ENCODE assay signal across 8 cellular contexts in the genomic region with DNA sequence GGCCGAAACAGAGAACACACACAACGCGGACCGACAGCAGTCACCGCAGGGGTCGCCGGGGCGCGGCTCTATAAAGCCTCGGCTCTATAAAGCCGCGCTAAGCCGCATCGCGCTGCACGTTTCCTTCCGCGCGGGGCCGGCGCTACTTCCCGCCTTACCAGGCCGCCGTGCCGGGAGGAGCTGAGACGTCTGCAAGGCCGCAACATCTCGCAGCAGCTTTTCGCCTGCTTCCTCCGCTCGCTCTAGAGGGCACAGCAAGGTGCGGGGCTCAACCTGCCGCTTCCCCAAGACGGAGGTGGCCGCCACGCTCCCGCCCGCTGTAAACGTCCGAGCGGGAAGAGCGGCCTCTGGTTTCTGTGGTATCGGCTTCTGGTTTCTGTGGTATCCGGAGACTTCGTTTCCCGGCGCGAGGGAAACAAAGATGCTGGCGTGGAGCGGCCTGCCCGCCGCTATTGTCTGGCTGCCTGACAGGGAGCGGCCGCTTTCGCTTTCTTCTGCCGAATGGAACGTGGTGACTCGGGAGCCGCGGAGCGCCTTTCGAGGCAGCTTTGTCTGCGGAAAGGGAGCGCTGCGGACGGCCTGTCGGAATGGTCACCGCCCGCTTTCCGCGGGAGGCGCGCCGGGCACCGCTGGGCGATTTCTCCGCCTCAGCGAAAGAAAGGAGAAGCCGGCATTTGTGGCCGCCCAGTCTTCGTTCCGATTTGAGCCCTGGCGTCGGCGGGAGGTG.
DNase-seq lines count a peak whose midpoint lies in the region; ATAC-seq and TF ChIP-seq lines count a peak whose summit lies in the region.

No MANE protein-coding gene starts in this region.

- H3K23ac ChIP-seq in H9 (ENCODE audit: insufficient read length, low read depth, low read length) = no peak overlapping the region

- peaks cover 86% of the 10 kb centered on the region for H3K27me3 Mint-ChIP-seq in H9 (ENCODE audit: low read depth)
- H3K27me3 Mint-ChIP-seq in brain = peaks cover 19% of the 10 kb centered on the region

- H2BK120ac ChIP-seq in H9 (ENCODE audit: low read depth, low read length, poor library complexity, severe bottlenecking) = no peak overlapping the region

- no peak overlapping the region for H4K91ac ChIP-seq in H9 (ENCODE audit: insufficient read length, low read depth, low read length)

- no CpG with 5 or more reads among the region's 85 CpGs for WGBS in H9 (ENCODE audit: extremely low coverage, insufficient read length, low lambda C conversion rate)

- no peak overlapping the region for H3K56ac ChIP-seq in H9 (ENCODE audit: insufficient read length, low read depth, low read length)

- H2BK5ac ChIP-seq in H9 (ENCODE audit: insufficient read length, low read length) = no peak overlapping the region

- no peaks in the 10 kb centered on the region; a peak in 2 of 5 replicates for H3K9me3 Mint-ChIP-seq in H9
- no peaks in the 10 kb centered on the region for H3K9me3 Mint-ChIP-seq in brain

- DNase-seq in H9 (peak; percentile 89), MM.1S (peak; percentile 91), UCSD-AML1 (lab: John Stamatoyannopoulos, UW; ENCODE audit: unreplicated experiment) (peak; percentile 84), gastrocnemius medialis (peak; percentile 69 to 86), COLO829 (ENCODE audit: low spot score) (no peak)

- H3K4ac ChIP-seq in H9 (ENCODE audit: low read depth, low read length) = no peak overlapping the region

- no peaks in the 10 kb centered on the region for H3K36me3 ChIP-seq in MM.1S (replicated peaks; ENCODE audit: insufficient read depth, low read length)
- H3K36me3 ChIP-seq in gastrocnemius medialis = no peaks in the 10 kb centered on the region

- H3K4me3 Mint-ChIP-seq in H9 (peak overlapping the region; percentile 67 to 84), brain (peak overlapping the region; percentile 87 to 95 (median 93))

- ATAC-seq in gastrocnemius medialis = peak; percentile 79 to 89

- H3K4me1 ChIP-seq in H9 (ENCODE audit: insufficient read depth, low read length) (no peaks in the 10 kb centered on the region), MM.1S (ENCODE audit: low read length) (peaks cover 7% of the 10 kb centered on the region; the same call in 1 of the 2 replicates), gastrocnemius medialis (peaks cover 12 to 19% of the 10 kb centered on the region in 2 donors)

- H3K27ac ChIP-seq in H9 (ENCODE audit: insufficient read length, low read depth, low read length) = no peak overlapping the region
- H3K27ac ChIP-seq in MM.1S (ENCODE audit: low read length) = peak overlapping the region; percentile 83
- H3K27ac ChIP-seq in gastrocnemius medialis = peak overlapping the region; percentile 86 to 95 (median 86)

- H3K23me2 ChIP-seq in H9 (ENCODE audit: insufficient read length, low read depth, low read length, poor library complexity, severe bottlenecking) = peaks cover 14% of the 10 kb centered on the region

- H2BK12ac ChIP-seq in H9 (ENCODE audit: insufficient read length, low read depth, low read length) = no peak overlapping the region

- H3K4me3 ChIP-seq in MM.1S (ENCODE audit: low read length) (peak overlapping the region; percentile 75), iPS-11a (ENCODE audit: low read depth, low read length) (peak overlapping the region; percentile 50), gastrocnemius medialis (peak overlapping the region; percentile 70 to 95 (median 78))

- H2BK20ac ChIP-seq in H9 (ENCODE audit: low read depth, low read length, poor library complexity, severe bottlenecking) = no peak overlapping the region

- no peak overlapping the region for H4K8ac ChIP-seq in H9 (replicated peaks; ENCODE audit: insufficient read length, low read depth, low read length)

- no peak overlapping the region for H2AK5ac ChIP-seq in H9 (ENCODE audit: insufficient read length, low read length)

- intact Hi-C loops in gastrocnemius medialis (cut with DNase I; ENCODE audit: low total_unique reads) = loop anchor here (2.0 to 10.0 kb wide), 8 partner anchors 96 to 942 kb away; partner anchors contain the start of genes BMI1 and DNAJC1

- H3F3A ChIP-seq in MM.1S (ENCODE audit: insufficient read depth, low read length) = peaks cover 21% of the 10 kb centered on the region

- H3K14ac ChIP-seq in H9 (ENCODE audit: insufficient read depth, low read length) = peak overlapping the region; percentile 84

- no peaks in the 10 kb centered on the region for H3K9me3 ChIP-seq in H9 (ENCODE audit: control insufficient read depth, low read depth, low read length)
- H3K9me3 ChIP-seq in MM.1S (replicated peaks; ENCODE audit: insufficient read depth, low read length) = no peaks in the 10 kb centered on the region
- H3K9me3 ChIP-seq in gastrocnemius medialis = no peaks in the 10 kb centered on the region

- H3K27me3 ChIP-seq in H9 (ENCODE audit: insufficient read depth, low read length) (peaks cover 31% of the 10 kb centered on the region; the same call in 1 of the 2 replicates), MM.1S (replicated peaks; ENCODE audit: insufficient read depth, low read length) (no peaks in the 10 kb centered on the region), gastrocnemius medialis (no peaks in the 10 kb centered on the region)

- H3K4me2 ChIP-seq in H9 (ENCODE audit: insufficient read depth, insufficient read length, low read length) = peak overlapping the region; percentile 91
- H3K4me2 ChIP-seq in MM.1S (ENCODE audit: low read depth, low read length) = peak overlapping the region; percentile 77

- no peak overlapping the region for H4K5ac ChIP-seq in H9 (ENCODE audit: insufficient read length, low read depth, low read length)

- TF ChIP-seq POLR2A in GM10847 (IDR thresholded peaks at IDR 0.05; ENCODE audit: extremely low read depth, insufficient read length) = peak; percentile 61
- TF ChIP-seq POLR2A in gastrocnemius medialis (IDR thresholded peaks at IDR 0.05) = peak; percentile 71 to 76

- no peaks in the 10 kb centered on the region for H3K9me2 ChIP-seq in MM.1S (replicated peaks; ENCODE audit: insufficient read depth, low read length)

- H3K27ac Mint-ChIP-seq in H9 (no peak overlapping the region), brain (peak overlapping the region; percentile 89 to 99 (median 97))

- H3K36me3 Mint-ChIP-seq in H9 (ENCODE audit: insufficient read depth in 1 of 3, low read depth in 3 of 3) = no peaks in the 10 kb centered on the region
- no peaks in the 10 kb centered on the region for H3K36me3 Mint-ChIP-seq in brain

- H3K18ac ChIP-seq in H9 (ENCODE audit: insufficient read length, low read depth, low read length) = peak overlapping the region; percentile 56

- no peak overlapping the region for H2BK15ac ChIP-seq in H9 (ENCODE audit: low read depth, low read length)

- no peak for TF ChIP-seq CTCF in H9 (conservative IDR thresholded peaks at IDR 0.05)
- TF ChIP-seq CTCF in MM.1S (IDR thresholded peaks at IDR 0.05; ENCODE audit: low read length) = 0 out of 2 replicates have a peak, but pooled peaks have one; percentile 5
- TF ChIP-seq CTCF in brain (conservative IDR thresholded peaks at IDR 0.05) = peak in 1 of 2 experiments; percentile 15
- no peak for TF ChIP-seq CTCF in gastrocnemius medialis (IDR thresholded peaks at IDR 0.05 in 4 of 5, conservative IDR thresholded peaks at IDR 0.05 in 1 of 5)

- no peak overlapping the region for H3T11ph ChIP-seq in H9 (ENCODE audit: low read length)

- in situ Hi-C loops in gastrocnemius medialis (cut with MboI; ENCODE audit: low sequenced_read_pairs in 4 of 4) = loop anchor here in 2 of 4 donors (10.0 to 25.0 kb wide), 2 partner anchors 200 to 432 kb away; partner anchors contain the start of gene DNAJC1 (in 1 of the 2)

- H3K79me2 ChIP-seq in H9 (ENCODE audit: insufficient read depth, low read length) = no peaks in the 10 kb centered on the region
- H3K79me2 ChIP-seq in MM.1S (ENCODE audit: low read length) = no peaks in the 10 kb centered on the region

- no peaks in the 10 kb centered on the region for H4K20me1 ChIP-seq in H9 (ENCODE audit: control insufficient read depth, insufficient read depth, insufficient read length)
- H4K20me1 ChIP-seq in MM.1S (ENCODE audit: insufficient read depth, low read length) = no peaks in the 10 kb centered on the region

- H2AFZ ChIP-seq in H9 (ENCODE audit: low read length) (peak overlapping the region; percentile 12), MM.1S (ENCODE audit: low read length) (peak overlapping the region; percentile 97)

- no peaks in the 10 kb centered on the region for H3K79me1 ChIP-seq in H9 (ENCODE audit: insufficient read depth, low read depth, low read length, poor library complexity, severe bottlenecking)

- H3K4me1 Mint-ChIP-seq in H9 (peaks cover 9 to 10% of the 10 kb centered on the region in 2 experiments), brain (peaks cover 56% of the 10 kb centered on the region)

- H3K9ac ChIP-seq in H9 (ENCODE audit: extremely low read depth, insufficient read length, low read length) (peak overlapping the region; percentile 6), MM.1S (ENCODE audit: low read length) (peak overlapping the region; percentile 79)

Comparison
In these comparisons a context has a peak if more than half of its experiments do, and no peak if none do; other contexts are left out.
1. H3K27ac Mint-ChIP-seq: peak in brain (5 of 5); none in H9 (0 of 3).
2. Peak in every context shown above with its lines, with median percentiles within 50 percentile points of each other: H3K4me3 ChIP-seq.